ENCODE assay signal across 8 cellular contexts in the genomic region with DNA sequence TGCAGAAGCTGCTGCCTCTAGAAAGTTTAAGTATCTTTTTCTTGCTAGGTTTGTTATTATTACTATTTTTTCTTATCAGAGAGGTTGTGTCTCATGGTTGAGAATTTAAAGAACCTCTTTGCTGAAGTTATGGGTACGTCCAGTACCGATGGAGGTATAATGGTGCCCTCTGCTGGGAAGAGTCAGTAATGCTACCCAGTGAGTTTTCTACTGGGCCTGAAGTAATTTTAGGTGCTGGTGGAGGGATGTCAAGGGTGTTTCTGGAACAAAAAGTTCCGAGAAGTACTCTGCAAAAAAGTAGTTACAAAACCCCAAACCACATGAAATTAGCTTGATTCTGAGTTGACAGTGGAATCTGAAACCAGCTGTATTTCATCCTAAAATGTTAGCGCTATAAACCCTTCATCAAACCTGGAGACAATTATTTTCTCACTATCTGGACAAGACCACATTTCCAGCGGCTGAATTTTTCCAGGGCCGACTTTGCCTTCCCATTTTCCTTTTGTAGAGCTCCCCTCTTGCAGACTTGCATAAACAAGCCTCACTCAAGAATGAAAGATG.
DNase-seq lines count a peak whose midpoint lies in the region; ATAC-seq and TF ChIP-seq lines count a peak whose summit lies in the region.

No MANE protein-coding gene starts in this region.

- TF ChIP-seq CTCF in GM12872 (IDR thresholded peaks at IDR 0.05; ENCODE audit: insufficient read depth, low read depth, low read length), result peak; percentile 60

- no peak overlapping the region for H3K4me3 Mint-ChIP-seq in stimulated activated effector memory CD8-positive, alpha-beta T cell treated with anti-CD3 and anti-CD28 coated beads, Interleukin-12 subunit alpha, Interleukin-12 subunit beta, amount 100 ng/mL, for 72 hours

- no peak overlapping the region for H3K27ac Mint-ChIP-seq in stimulated activated effector memory CD8-positive, alpha-beta T cell treated with anti-CD3 and anti-CD28 coated beads, Interleukin-12 subunit alpha, Interleukin-12 subunit beta, amount 100 ng/mL, for 72 hours

- DNase-seq in AML-193 (lab: John Stamatoyannopoulos, UW) (peak; percentile 2 to 3), HPDE6-E6E7 (ENCODE audit: extremely low spot score) (peak; percentile 38), SJCRH30 (peak; percentile 68 to 84), left colon (peak; percentile 27 to 53)
- DNase-seq in central memory CD4-positive, alpha-beta T cell, result peak; percentile 5
- DNase-seq in stimulated activated effector memory CD8-positive, alpha-beta T cell treated with anti-CD3 and anti-CD28 coated beads, Interleukin-12 subunit alpha, Interleukin-12 subunit beta, amount 100 ng/mL, for 72 hours (ENCODE audit: low spot score in 2 of 2), result peak; percentile 1 to 47

- no peak overlapping the region for H3K4me3 ChIP-seq in SJCRH30

- intact Hi-C loops in left colon (cut with DNase I, micrococcal nuclease), result loop anchor here in 1 of 2 donors (10.0 kb wide), 1 partner anchor 528 kb away; no protein-coding TSS in a partner anchor

- H3K9me3 Mint-ChIP-seq in stimulated activated effector memory CD8-positive, alpha-beta T cell treated with anti-CD3 and anti-CD28 coated beads, Interleukin-12 subunit alpha, Interleukin-12 subunit beta, amount 100 ng/mL, for 72 hours, result no peaks in the 10 kb centered on the region

- H3K27me3 ChIP-seq in SJCRH30, result no peaks in the 10 kb centered on the region

- H3K27ac ChIP-seq in SJCRH30, result peak overlapping the region; percentile 3; the same call in 1 of the 2 replicates

- H3K36me3 Mint-ChIP-seq in stimulated activated effector memory CD8-positive, alpha-beta T cell treated with anti-CD3 and anti-CD28 coated beads, Interleukin-12 subunit alpha, Interleukin-12 subunit beta, amount 100 ng/mL, for 72 hours, result no peaks in the 10 kb centered on the region

- no peaks in the 10 kb centered on the region for H3K4me1 Mint-ChIP-seq in stimulated activated effector memory CD8-positive, alpha-beta T cell treated with anti-CD3 and anti-CD28 coated beads, Interleukin-12 subunit alpha, Interleukin-12 subunit beta, amount 100 ng/mL, for 72 hours

- H3K4me1 ChIP-seq in SJCRH30, result peaks cover 14% of the 10 kb centered on the region

- ATAC-seq in left colon, result peak; percentile 65
- ATAC-seq in stimulated activated effector memory CD8-positive, alpha-beta T cell treated with anti-CD3 and anti-CD28 coated beads, Interleukin-12 subunit alpha, Interleukin-12 subunit beta, amount 100 ng/mL, for 72 hours, result no peak
- no peak for ATAC-seq in HG03460 (IDR thresholded peaks at IDR 0.05; ENCODE audit: unreplicated experiment)

- H3K36me3 ChIP-seq in SJCRH30, result no peaks in the 10 kb centered on the region

- peaks cover 5% of the 10 kb centered on the region; the same call in 1 of the 2 replicates for H3K9me3 ChIP-seq in SJCRH30 (replicated peaks)

Comparison
In these comparisons a context has a peak if more than half of its experiments do, and no peak if none do; other contexts are left out.
1. DNase-seq: peak in every context shown above with its lines; median percentile 76 in SJCRH30; 40 in left colon; 38 in HPDE6-E6E7; 24 in stimulated activated effector memory CD8-positive, alpha-beta T cell treated with anti-CD3 and anti-CD28 coated beads, Interleukin-12 subunit alpha, Interleukin-12 subunit beta, amount 100 ng/mL, for 72 hours; 5 in central memory CD4-positive, alpha-beta T cell; 2 in AML-193.